Comparison of ENCODE assay signal across 7 cellular contexts in genomic region chr10:45419673-45420020, GRCh38. TPM values are rescaled to one million over a fixed set of nuclear protein-coding genes. Genes with fewer than 3 reads are reported as not detected.
A peak's percentile ranks its signal among the peaks of the same experiment; 100 is the strongest.
DNase-seq lines count a peak whose midpoint lies in the region; ATAC-seq, FAIRE-seq and TF ChIP-seq lines count a peak whose summit lies in the region.

No MANE protein-coding gene starts in this region.

- H4K20me1 ChIP-seq in KMS-11 (ENCODE audit: insufficient read depth), result no peaks in the 10 kb centered on the region
- peaks cover 30% of the 10 kb centered on the region for H4K20me1 ChIP-seq in Karpas-422 (ENCODE audit: insufficient read depth, low read depth, low read length)

- H3K4me2 ChIP-seq in KMS-11, result peak overlapping the region; percentile 94
- H3K4me2 ChIP-seq in neuronal stem cell (ENCODE audit: insufficient read depth, low read length, poor library complexity, severe bottlenecking), result peak overlapping the region; percentile 82
- no peak overlapping the region for H3K4me2 ChIP-seq in Karpas-422 (ENCODE audit: low read depth, low read length, poor library complexity, severe bottlenecking)

- no peak for TF ChIP-seq POLR2A in esophagus muscularis mucosa (IDR thresholded peaks at IDR 0.05; ENCODE audit: low read depth)

- peaks cover 5% of the 10 kb centered on the region for H3K79me1 ChIP-seq in neuronal stem cell (ENCODE audit: low read depth, low read length)

- intact Hi-C loops in esophagus muscularis mucosa (cut with DNase I), result no loop called here

- H3K4me1 ChIP-seq in KMS-11 (ENCODE audit: low read depth, poor library complexity, severe bottlenecking) (peaks cover 57% of the 10 kb centered on the region), esophagus muscularis mucosa (peaks cover 32 to 46% (median 39%) of the 10 kb centered on the region in 4 donors), neuronal stem cell (ENCODE audit: control insufficient read depth in 2 of 2, insufficient read depth in 1 of 2, low read depth in 1 of 2, low read length in 2 of 2) (peaks cover 0 to 6% of the 10 kb centered on the region in 2 donors), Karpas-422 (ENCODE audit: low read length) (peaks cover 38% of the 10 kb centered on the region)

- no peak overlapping the region for H3K4ac ChIP-seq in neuronal stem cell (ENCODE audit: low read length)

- H2BK12ac ChIP-seq in neuronal stem cell (ENCODE audit: low read length), result no peak overlapping the region

- ATAC-seq in GM19351 (IDR thresholded peaks at IDR 0.05; ENCODE audit: unreplicated experiment) (peak; percentile 6), GM19467 (IDR thresholded peaks at IDR 0.05; ENCODE audit: unreplicated experiment) (no peak)

- H3K9ac ChIP-seq in KMS-11 (peak overlapping the region; percentile 88), neuronal stem cell (ENCODE audit: low read depth, low read length, poor library complexity) (peak overlapping the region; percentile 90), Karpas-422 (ENCODE audit: low read length) (no peak overlapping the region)

- TF ChIP-seq CTCF in KMS-11 (conservative IDR thresholded peaks at IDR 0.05; ENCODE audit: low read depth, low read length), result no peak
- TF ChIP-seq CTCF in esophagus muscularis mucosa (IDR thresholded peaks at IDR 0.05), result no peak

- no peaks in the 10 kb centered on the region for H3K27me3 ChIP-seq in KMS-11 (ENCODE audit: insufficient read depth, low read depth)
- peaks cover 0 to 5% (median 0%) of the 10 kb centered on the region in 4 donors for H3K27me3 ChIP-seq in esophagus muscularis mucosa
- H3K27me3 ChIP-seq in neuronal stem cell (ENCODE audit: control insufficient read depth in 3 of 3, insufficient read depth in 3 of 3, low read depth in 1 of 3, low read length in 3 of 3), result peaks cover 0 to 22% (median 4%) of the 10 kb centered on the region in 3 experiments
- no peaks in the 10 kb centered on the region for H3K27me3 ChIP-seq in Karpas-422 (ENCODE audit: low read length)

- H3K9me2 ChIP-seq in Karpas-422 (replicated peaks; ENCODE audit: insufficient read depth, low read length), result no peaks in the 10 kb centered on the region

- no peak for TF ChIP-seq EP300 in esophagus muscularis mucosa (IDR thresholded peaks at IDR 0.05)

- H2BK15ac ChIP-seq in neuronal stem cell (ENCODE audit: low read length), result peak overlapping the region; percentile 95

- peak overlapping the region; percentile 35 for H2BK5ac ChIP-seq in neuronal stem cell (ENCODE audit: low read length)

- H2BK120ac ChIP-seq in neuronal stem cell (ENCODE audit: low read depth, low read length), result peak overlapping the region; percentile 57

- no peak for FAIRE-seq in GM19239 (lab: Jason Lieb, UNC)

- H2AK5ac ChIP-seq in neuronal stem cell (ENCODE audit: low read depth, low read length), result no peak overlapping the region

- DNase-seq in esophagus muscularis mucosa (ENCODE audit: extremely low spot score) (no peak), neuronal stem cell (ENCODE audit: low spot score) (no peak), GM19239 (ENCODE audit: insufficient read length, low spot score) (no peak), Karpas-422 (no peak)

- WGBS in esophagus muscularis mucosa, result 10% methylated on average over 11 of the region's 11 CpGs
- WGBS in neuronal stem cell (ENCODE audit: extremely low coverage in 2 of 2, insufficient read length in 2 of 2, insufficient replicate concordance in 1 of 2), 2 donors, result no CpG with 5 or more reads among the region's 11 CpGs

- no peaks in the 10 kb centered on the region for H3K9me3 ChIP-seq in esophagus muscularis mucosa
- peaks cover 0 to 2% of the 10 kb centered on the region in 2 donors for H3K9me3 ChIP-seq in neuronal stem cell (replicated peaks in 1 of 2; ENCODE audit: control insufficient read depth in 2 of 2, insufficient read depth in 1 of 2, low read depth in 1 of 2, low read length in 2 of 2)
- H3K9me3 ChIP-seq in Karpas-422 (ENCODE audit: low read length), result no peaks in the 10 kb centered on the region

- H3K36me3 ChIP-seq in KMS-11 (ENCODE audit: insufficient read depth) (no peaks in the 10 kb centered on the region), esophagus muscularis mucosa (no peaks in the 10 kb centered on the region), neuronal stem cell (replicated peaks in 1 of 2; ENCODE audit: control insufficient read depth in 2 of 2, insufficient read depth in 2 of 2, low read length in 2 of 2) (no peaks in the 10 kb centered on the region), Karpas-422 (ENCODE audit: insufficient read depth, low read length) (peaks cover 29% of the 10 kb centered on the region)

- peak overlapping the region; percentile 75 for H3K23ac ChIP-seq in neuronal stem cell (ENCODE audit: low read depth, low read length, poor library complexity)

- H3K14ac ChIP-seq in neuronal stem cell (ENCODE audit: low read length), result no peak overlapping the region

- peak overlapping the region; percentile 66 for H4K8ac ChIP-seq in neuronal stem cell (ENCODE audit: low read depth, low read length)

- H3K27ac ChIP-seq in KMS-11, result peak overlapping the region; percentile 88
- H3K27ac ChIP-seq in esophagus muscularis mucosa (replicated peaks in 1 of 4), result peak overlapping the region; percentile 83 to 92 (median 88)
- no peak overlapping the region for H3K27ac ChIP-seq in neuronal stem cell (replicated peaks; ENCODE audit: low read length)
- H3K27ac ChIP-seq in Karpas-422 (ENCODE audit: low read length), result no peak overlapping the region

- H2AFZ ChIP-seq in KMS-11 (ENCODE audit: low read depth) (peak overlapping the region; percentile 85), neuronal stem cell (ENCODE audit: low read length) (peak overlapping the region; percentile 70), Karpas-422 (ENCODE audit: low read length) (no peak overlapping the region)

- peak overlapping the region; percentile 64 for H4K91ac ChIP-seq in neuronal stem cell (ENCODE audit: low read depth, low read length, poor library complexity)

- no peak overlapping the region for H3K4me3 ChIP-seq in KMS-11 (IDR thresholded peaks at IDR 0.05; ENCODE audit: insufficient read depth, low read depth, low read length)
- peak overlapping the region; percentile 61 to 67 (median 62) for H3K4me3 ChIP-seq in esophagus muscularis mucosa
- H3K4me3 ChIP-seq in neuronal stem cell (ENCODE audit: low read length in 2 of 2), result peak overlapping the region; percentile 20 to 79
- no peak overlapping the region for H3K4me3 ChIP-seq in Karpas-422 (ENCODE audit: low read length)

- H3K79me2 ChIP-seq in KMS-11 (ENCODE audit: insufficient read depth, low read depth), result no peaks in the 10 kb centered on the region
- peaks cover 22% of the 10 kb centered on the region for H3K79me2 ChIP-seq in Karpas-422 (ENCODE audit: low read length)

- H3K18ac ChIP-seq in neuronal stem cell (ENCODE audit: low read length), result peak overlapping the region; percentile 97

RNA-seq across cellular contexts. Expression of gene ALOX5, which starts 45.6 kb away (rescaled TPM):
- total RNA-seq in esophagus muscularis mucosa, result 10 to 100 TPM; 14.2 to 48.5 (median 21.2) TPM
- polyA plus RNA-seq in neuronal stem cell (2013, experiment 1 of 2), result 0.73 TPM
- 0.97 TPM for polyA plus RNA-seq in neuronal stem cell (2013, experiment 2 of 2)
- 480 and 661 TPM in 2 replicates for total RNA-seq in Karpas-422 (2014; rRNA removed; shearing (Covaris generic); ENCODE audit: low replicate concordance)

Comparison
In these comparisons a context has a peak if more than half of its experiments do, and no peak if none do; other contexts are left out.
1. H3K27ac ChIP-seq: peak in KMS-11 (single experiment) and esophagus muscularis mucosa (4 of 4); none in neuronal stem cell (single experiment) and Karpas-422 (single experiment).
2. H3K4me3 ChIP-seq: peak in esophagus muscularis mucosa (4 of 4) and neuronal stem cell (2 of 2); none in KMS-11 (single experiment) and Karpas-422 (single experiment).